Comparison of ENCODE assay signal across 13 cellular contexts in genomic region chr9:1732670-1733069, GRCh38.
DNase-seq lines count a peak whose midpoint lies in the region; TF ChIP-seq lines count a peak whose summit lies in the region.
"Had no signal": no experiment of that assay in that cellular context is flagged by ENCODE, and none has a peak within 500 bp of the region (broad histone marks: within the 10 kb centered on the region; RNA-seq: fewer than 3 reads in every experiment).

No MANE protein-coding gene starts in this region.

- no peaks in the 10 kb centered on the region for H3K4me1 ChIP-seq in OCI-LY7 (ENCODE audit: insufficient read depth, low read length, poor library complexity, severe bottlenecking)
- H3K4me1 ChIP-seq: esophagus muscularis mucosa had no signal

- CTCF ChIA-PET in OCI-LY7 (lab: Charles Lee; ENCODE audit: unreplicated experiment): no interaction called here

- no peak overlapping the region for H3K4me3 ChIP-seq in OCI-LY7 (ENCODE audit: low read depth, low read length, poor library complexity, severe bottlenecking)
- H3K4me3 ChIP-seq: esophagus muscularis mucosa had no signal

- H3K9me2 ChIP-seq in OCI-LY7 (ENCODE audit: insufficient read depth, low read length): no peaks in the 10 kb centered on the region

- no peak overlapping the region for H2AFZ ChIP-seq in OCI-LY7 (ENCODE audit: low read length)

- TF ChIP-seq CTCF in GM20000 (IDR thresholded peaks at IDR 0.05; ENCODE audit: extremely low read depth, missing control alignments) (no peak), OCI-LY7 (conservative IDR thresholded peaks at IDR 0.05; ENCODE audit: low read length) (peak; percentile 75)

- H3K79me2 ChIP-seq in OCI-LY7 (ENCODE audit: insufficient read depth, low read depth, low read length): no peaks in the 10 kb centered on the region

- POLR2A ChIA-PET in OCI-LY7 (lab: Charles Lee): interaction anchor here (0.6 to 1.2 kb wide), 3 partner anchors 21 to 310 kb away, joined by 3 to 5 read pairs (median 3); no protein-coding TSS in a partner anchor

- no TSS peak for BruUV-seq in OCI-LY7 (replicated peaks; lab: Mats Ljungman, UMichigan)

- intact Hi-C loops in OCI-LY7 (cut with micrococcal nuclease; ENCODE audit: unreplicated experiment): no loop called here

- no peak overlapping the region for H3K27ac ChIP-seq in OCI-LY7 (ENCODE audit: low read depth, low read length, poor library complexity, severe bottlenecking)
- H3K27ac ChIP-seq: esophagus muscularis mucosa had no signal

- H3K36me3 ChIP-seq in OCI-LY7 (ENCODE audit: insufficient read depth, low read length): no peaks in the 10 kb centered on the region
- H3K36me3 ChIP-seq: esophagus muscularis mucosa had no signal

- H3K9me3 ChIP-seq in OCI-LY7 (ENCODE audit: low read length): no peaks in the 10 kb centered on the region
- H3K9me3 ChIP-seq: esophagus muscularis mucosa had no signal

- no peaks in the 10 kb centered on the region for H4K20me1 ChIP-seq in OCI-LY7 (ENCODE audit: insufficient read depth, low read length)

- H3K4me2 ChIP-seq in OCI-LY7 (ENCODE audit: low read length): no peak overlapping the region

- peak; percentile 56 for DNase-seq in NCI-H2171 treated with DMSO at 0.1 percent for 48 hours (lab: John Stamatoyannopoulos, UW)
- DNase-seq in NCI-H2171 (lab: John Stamatoyannopoulos, UW): no peak
- peak; percentile 7 for DNase-seq in GM20000 (ENCODE audit: low spot score)
- peak; percentile 12 for DNase-seq in OCI-LY7 (ENCODE audit: low spot score)
- DNase-seq in iPS-NIHi7 (ENCODE audit: extremely low spot score): peak; percentile 11
- no peak for DNase-seq in SKM-1 treated with dmso at 0.1 percent for 144 hours (lab: John Stamatoyannopoulos, UW; ENCODE audit: unreplicated experiment)
- DNase-seq in CD1c-positive myeloid dendritic cell (ENCODE audit: extremely low spot score): no peak
- DNase-seq in ureter (ENCODE audit: low spot score): no peak
- DNase-seq: activated naive CD8-positive, alpha-beta T cell treated with anti-CD3 and anti-CD28 coated beads for 36 hours; DND-41; stimulated activated CD8-positive, alpha-beta memory T cell treated with anti-CD3 and anti-CD28 coated beads, Interleukin-4, amount 100 ng/mL, for 48 hours; T1000 had no signal

Comparison
In these comparisons a context has a peak if more than half of its experiments do, and no peak if none do; other contexts are left out.
1. DNase-seq: peak in NCI-H2171 treated with DMSO at 0.1 percent for 48 hours (single experiment), GM20000 (single experiment), OCI-LY7 (single experiment) and iPS-NIHi7 (single experiment); none in NCI-H2171 (single experiment), SKM-1 treated with dmso at 0.1 percent for 144 hours (single experiment), CD1c-positive myeloid dendritic cell (single experiment) and ureter (single experiment).